Comparison of ENCODE assay signal across 13 cellular contexts in genomic region chr4:138341739-138342415, GRCh38.
DNase-seq lines count a peak whose midpoint lies in the region; ATAC-seq and TF ChIP-seq lines count a peak whose summit lies in the region.
"Had no signal": no experiment of that assay in that cellular context is flagged by ENCODE, and none has a peak within 500 bp of the region (broad histone marks: within the 10 kb centered on the region; RNA-seq: fewer than 3 reads in every experiment).

No MANE protein-coding gene starts in this region.

- ATAC-seq in DND-41 (ENCODE audit: insufficient read depth, low read depth) = peak; percentile 86
- ATAC-seq in GM19351 (IDR thresholded peaks at IDR 0.05; ENCODE audit: unreplicated experiment) = peak; percentile 62
- ATAC-seq in HG02885 (IDR thresholded peaks at IDR 0.05; ENCODE audit: poor library complexity, unreplicated experiment) = peak; percentile 70
- ATAC-seq: lower lobe of right lung had no signal

- DNase-seq in DND-41 (peak; percentile 27), NOMO-1 treated with DMSO at 0.1 percent for 48 hours (lab: John Stamatoyannopoulos, UW; ENCODE audit: unreplicated experiment) (peak; percentile 35), medulla oblongata (ENCODE audit: extremely low spot score) (no peak), WERI-Rb-1 (no peak), MG63 (no peak), NCI-H69 (lab: John Stamatoyannopoulos, UW) (no peak)
- DNase-seq: GDM1, lower lobe of right lung, NCI-H526 treated with DMSO at 0.1 percent for 48 hours, T-helper 9 cell had no signal

- H3K4me2 ChIP-seq in DND-41 (ENCODE audit: insufficient read depth, low read length) = no peak overlapping the region

- no peaks in the 10 kb centered on the region for H4K20me1 ChIP-seq in DND-41 (ENCODE audit: insufficient read depth, low read length)

- no peaks in the 10 kb centered on the region for H3K27me3 ChIP-seq in DND-41 (ENCODE audit: insufficient read depth, low read length, poor library complexity)
- H3K27me3 ChIP-seq in WERI-Rb-1 (ENCODE audit: insufficient read depth, low read depth, severe bottlenecking) = no peaks in the 10 kb centered on the region
- no peaks in the 10 kb centered on the region for H3K27me3 ChIP-seq in MG63
- H3K27me3 ChIP-seq: foreskin keratinocyte had no signal

- H3K9me3 ChIP-seq in DND-41 (ENCODE audit: insufficient read depth, low read length, severe bottlenecking) (no peaks in the 10 kb centered on the region), WERI-Rb-1 (ENCODE audit: severe bottlenecking) (no peaks in the 10 kb centered on the region), MG63 (no peaks in the 10 kb centered on the region)
- H3K9me3 ChIP-seq: lower lobe of right lung had no signal

- H3K4me3 ChIP-seq in DND-41 (ENCODE audit: low read depth in 1 of 2, low read length in 2 of 2) (no peak overlapping the region), WERI-Rb-1 (ENCODE audit: low read depth, low read length) (no peak overlapping the region), MG63 (no peak overlapping the region)
- H3K4me3 ChIP-seq: lower lobe of right lung had no signal

- H3K36me3 ChIP-seq in DND-41 (ENCODE audit: insufficient read depth, low read length) = no peaks in the 10 kb centered on the region
- H3K36me3 ChIP-seq in WERI-Rb-1 = no peaks in the 10 kb centered on the region
- no peaks in the 10 kb centered on the region for H3K36me3 ChIP-seq in MG63
- H3K36me3 ChIP-seq: lower lobe of right lung had no signal

- no peaks in the 10 kb centered on the region for H3K79me2 ChIP-seq in DND-41 (ENCODE audit: insufficient read depth, low read length)

- H2AFZ ChIP-seq in DND-41 (ENCODE audit: low read depth, low read length) = no peak overlapping the region

- H3K9ac ChIP-seq in DND-41 (ENCODE audit: low read depth, low read length) = no peak overlapping the region

- TF ChIP-seq CTCF in DND-41 (IDR thresholded peaks at IDR 0.05; ENCODE audit: borderline replicate concordance, extremely low read depth, low read length, poor library complexity, severe bottlenecking) = no peak
- no peak for TF ChIP-seq CTCF in WERI-Rb-1 (IDR thresholded peaks at IDR 0.05; ENCODE audit: low read depth, low read length)

- H3K4me1 ChIP-seq in DND-41 (ENCODE audit: insufficient read depth, low read length) = 0 out of 2 replicates have a peak, but pooled peaks cover 3% of the 10 kb centered on the region
- H3K4me1 ChIP-seq: foreskin keratinocyte, lower lobe of right lung had no signal

- H3K27ac ChIP-seq in DND-41 (ENCODE audit: low read length) (no peak overlapping the region), WERI-Rb-1 (no peak overlapping the region)
- H3K27ac ChIP-seq: foreskin keratinocyte, lower lobe of right lung had no signal

Comparison
In these comparisons a context has a peak if more than half of its experiments do, and no peak if none do; other contexts are left out.
1. DNase-seq: peak in DND-41 (single experiment) and NOMO-1 treated with DMSO at 0.1 percent for 48 hours (single experiment); none in medulla oblongata (single experiment), WERI-Rb-1 (single experiment), MG63 (single experiment) and NCI-H69 (single experiment).
2. Peak in every context shown above with its lines, with median percentiles within 50 percentile points of each other: ATAC-seq.